Comparison of ENCODE assay signal across 1 cellular context in the genomic region with DNA sequence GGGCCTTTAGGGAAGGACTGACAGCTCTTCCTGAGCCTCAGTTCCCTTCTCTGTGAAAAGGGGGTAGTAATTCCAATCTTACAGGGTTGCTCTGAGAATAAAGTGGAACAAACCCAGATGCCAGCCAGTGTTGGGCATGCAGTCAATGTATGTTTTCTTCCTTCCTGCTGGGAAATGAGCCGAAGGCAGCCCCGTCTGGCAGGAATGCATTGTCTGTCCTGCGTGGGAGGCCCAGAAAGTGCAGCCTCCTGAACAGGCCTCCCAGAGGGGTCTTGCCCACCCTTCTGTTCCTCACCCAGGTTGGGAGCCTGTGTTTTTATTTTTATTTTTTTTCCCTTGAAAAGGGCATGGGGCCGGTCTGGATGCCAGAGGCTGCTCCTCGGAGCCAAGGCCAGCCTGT.
TF ChIP-seq lines count a peak whose summit lies in the region.

No MANE protein-coding gene starts in this region.

TF ChIP-seq in GM23338, 12 proteins besides CTCF, POLR2A, EP300 and RAD21 (continued from another document):
- TF ChIP-seq, protein P1, sequence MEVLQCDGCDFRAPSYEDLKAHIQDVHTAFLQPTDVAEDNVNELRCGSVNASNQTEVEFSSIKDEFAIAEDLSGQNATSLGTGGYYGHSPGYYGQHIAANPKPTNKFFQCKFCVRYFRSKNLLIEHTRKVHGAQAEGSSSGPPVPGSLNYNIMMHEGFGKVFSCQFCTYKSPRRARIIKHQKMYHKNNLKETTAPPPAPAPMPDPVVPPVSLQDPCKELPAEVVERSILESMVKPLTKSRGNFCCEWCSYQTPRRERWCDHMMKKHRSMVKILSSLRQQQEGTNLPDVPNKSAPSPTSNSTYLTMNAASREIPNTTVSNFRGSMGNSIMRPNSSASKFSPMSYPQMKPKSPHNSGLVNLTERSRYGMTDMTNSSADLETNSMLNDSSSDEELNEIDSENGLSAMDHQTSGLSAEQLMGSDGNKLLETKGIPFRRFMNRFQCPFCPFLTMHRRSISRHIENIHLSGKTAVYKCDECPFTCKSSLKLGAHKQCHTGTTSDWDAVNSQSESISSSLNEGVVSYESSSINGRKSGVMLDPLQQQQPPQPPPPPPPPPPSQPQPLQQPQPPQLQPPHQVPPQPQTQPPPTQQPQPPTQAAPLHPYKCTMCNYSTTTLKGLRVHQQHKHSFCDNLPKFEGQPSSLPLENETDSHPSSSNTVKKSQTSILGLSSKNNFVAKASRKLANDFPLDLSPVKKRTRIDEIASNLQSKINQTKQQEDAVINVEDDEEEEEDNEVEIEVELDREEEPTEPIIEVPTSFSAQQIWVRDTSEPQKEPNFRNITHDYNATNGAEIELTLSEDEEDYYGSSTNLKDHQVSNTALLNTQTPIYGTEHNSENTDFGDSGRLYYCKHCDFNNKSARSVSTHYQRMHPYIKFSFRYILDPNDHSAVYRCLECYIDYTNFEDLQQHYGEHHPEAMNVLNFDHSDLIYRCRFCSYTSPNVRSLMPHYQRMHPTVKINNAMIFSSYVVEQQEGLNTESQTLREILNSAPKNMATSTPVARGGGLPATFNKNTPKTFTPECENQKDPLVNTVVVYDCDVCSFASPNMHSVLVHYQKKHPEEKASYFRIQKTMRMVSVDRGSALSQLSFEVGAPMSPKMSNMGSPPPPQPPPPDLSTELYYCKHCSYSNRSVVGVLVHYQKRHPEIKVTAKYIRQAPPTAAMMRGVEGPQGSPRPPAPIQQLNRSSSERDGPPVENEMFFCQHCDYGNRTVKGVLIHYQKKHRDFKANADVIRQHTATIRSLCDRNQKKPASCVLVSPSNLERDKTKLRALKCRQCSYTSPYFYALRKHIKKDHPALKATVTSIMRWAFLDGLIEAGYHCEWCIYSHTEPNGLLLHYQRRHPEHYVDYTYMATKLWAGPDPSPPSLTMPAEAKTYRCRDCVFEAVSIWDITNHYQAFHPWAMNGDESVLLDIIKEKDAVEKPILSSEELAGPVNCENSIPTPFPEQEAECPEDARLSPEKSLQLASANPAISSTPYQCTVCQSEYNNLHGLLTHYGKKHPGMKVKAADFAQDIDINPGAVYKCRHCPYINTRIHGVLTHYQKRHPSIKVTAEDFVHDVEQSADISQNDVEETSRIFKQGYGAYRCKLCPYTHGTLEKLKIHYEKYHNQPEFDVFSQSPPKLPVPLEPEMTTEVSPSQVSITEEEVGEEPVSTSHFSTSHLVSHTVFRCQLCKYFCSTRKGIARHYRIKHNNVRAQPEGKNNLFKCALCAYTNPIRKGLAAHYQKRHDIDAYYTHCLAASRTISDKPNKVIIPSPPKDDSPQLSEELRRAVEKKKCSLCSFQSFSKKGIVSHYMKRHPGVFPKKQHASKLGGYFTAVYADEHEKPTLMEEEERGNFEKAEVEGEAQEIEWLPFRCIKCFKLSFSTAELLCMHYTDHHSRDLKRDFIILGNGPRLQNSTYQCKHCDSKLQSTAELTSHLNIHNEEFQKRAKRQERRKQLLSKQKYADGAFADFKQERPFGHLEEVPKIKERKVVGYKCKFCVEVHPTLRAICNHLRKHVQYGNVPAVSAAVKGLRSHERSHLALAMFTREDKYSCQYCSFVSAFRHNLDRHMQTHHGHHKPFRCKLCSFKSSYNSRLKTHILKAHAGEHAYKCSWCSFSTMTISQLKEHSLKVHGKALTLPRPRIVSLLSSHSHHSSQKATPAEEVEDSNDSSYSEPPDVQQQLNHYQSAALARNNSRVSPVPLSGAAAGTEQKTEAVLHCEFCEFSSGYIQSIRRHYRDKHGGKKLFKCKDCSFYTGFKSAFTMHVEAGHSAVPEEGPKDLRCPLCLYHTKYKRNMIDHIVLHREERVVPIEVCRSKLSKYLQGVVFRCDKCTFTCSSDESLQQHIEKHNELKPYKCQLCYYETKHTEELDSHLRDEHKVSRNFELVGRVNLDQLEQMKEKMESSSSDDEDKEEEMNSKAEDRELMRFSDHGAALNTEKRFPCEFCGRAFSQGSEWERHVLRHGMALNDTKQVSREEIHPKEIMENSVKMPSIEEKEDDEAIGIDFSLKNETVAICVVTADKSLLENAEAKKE (CRISPR knock-in tag; IDR thresholded peaks at IDR 0.05) = no peak
